28 cellular contexts compared by ENCODE assay signal in the genomic region with DNA sequence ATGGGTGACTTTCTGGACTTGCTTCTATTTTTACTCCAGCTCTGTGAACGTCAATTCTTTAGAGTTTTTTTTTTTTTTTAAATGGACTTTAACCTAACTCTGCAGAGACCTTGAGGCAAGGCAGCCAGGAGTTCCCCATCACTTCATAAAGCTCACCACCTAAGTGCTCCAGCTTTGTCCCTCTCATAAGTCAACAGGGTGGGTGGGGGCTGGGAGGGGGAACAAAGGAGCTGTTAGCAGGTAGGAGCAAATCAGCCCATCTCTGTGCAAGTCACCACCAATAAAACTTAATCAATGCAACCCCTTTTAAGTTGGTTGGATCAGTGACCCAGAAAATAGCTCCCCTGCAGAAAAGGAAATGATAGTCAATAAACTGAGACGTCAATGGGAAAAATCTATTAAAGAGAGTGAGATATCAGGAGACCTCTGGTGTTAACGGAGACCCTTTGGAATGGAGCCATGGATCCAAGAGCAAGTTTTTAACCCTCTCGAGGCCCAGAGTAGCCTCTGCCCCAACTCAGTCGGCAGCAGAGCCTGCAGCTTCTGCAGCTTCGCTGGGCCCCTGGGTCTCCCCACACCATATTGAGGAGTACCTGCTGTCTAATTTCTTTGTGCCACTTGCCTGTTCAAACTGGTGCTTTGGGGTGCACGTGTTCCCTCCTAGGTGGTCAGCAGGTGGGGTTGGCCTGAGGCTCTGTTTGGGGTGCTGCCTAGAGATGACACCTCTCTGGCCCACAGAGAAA. TPM values are rescaled to one million over a fixed set of nuclear protein-coding genes. Genes with fewer than 3 reads are reported as not detected.
"Had no signal": no experiment of that assay in that cellular context is flagged by ENCODE, and none has a peak within 500 bp of the region (broad histone marks: within the 10 kb centered on the region; RNA-seq: fewer than 3 reads in every experiment).

No MANE protein-coding gene starts in this region.

- H3K27me3 ChIP-seq: brain microvascular endothelial cell, heart right ventricle, sigmoid colon, upper lobe of right lung had no signal

- H3K9me3 Mint-ChIP-seq: activated B cell treated with CpG ODN at 0.5 μM for 24 hours; activated naive CD4-positive, alpha-beta T cell treated with anti-CD3 and anti-CD28 coated beads, Interleukin-2, amount 50 U/mL, for 72 hours; activated T-cell treated with anti-CD3 and anti-CD28 coated beads, Interleukin-2, amount 50 U/mL, for 24 hours; activated T-helper 17 cell treated with anti-CD3 and anti-CD28 coated beads, Interleukin-2, amount 50 U/mL, for 72 hours; dendritic cell treated with granulocyte-macrophage colony-stimulating factor and Interleukin-4, amounts not matched to agents 40 ng/mL and 50 ng/mL, for 4 days; mesothelial cell of epicardium; nephron had no signal

- H3K9me3 ChIP-seq: heart right ventricle, left lung, sigmoid colon, thoracic aorta, upper lobe of right lung had no signal

- H3K4me3 ChIP-seq: heart right ventricle, left lung, lung, sigmoid colon, thoracic aorta, upper lobe of right lung had no signal

- H3K36me3 Mint-ChIP-seq: activated naive CD4-positive, alpha-beta T cell treated with anti-CD3 and anti-CD28 coated beads, Interleukin-2, amount 50 U/mL, for 72 hours; mesothelial cell of epicardium had no signal

- H3K36me3 ChIP-seq: brain microvascular endothelial cell, heart right ventricle, left lung, sigmoid colon, thoracic aorta, upper lobe of right lung had no signal

- H3K4me3 Mint-ChIP-seq: activated B cell treated with CpG ODN at 0.5 μM for 24 hours; activated CD4-positive, alpha-beta T cell treated with anti-CD3 and anti-CD28 coated beads for 36 hours; activated T-cell treated with anti-CD3 and anti-CD28 coated beads, Interleukin-2, amount 50 U/mL, for 24 hours; activated T-helper 17 cell treated with anti-CD3 and anti-CD28 coated beads, Interleukin-2, amount 50 U/mL, for 72 hours; dendritic cell treated with granulocyte-macrophage colony-stimulating factor and Interleukin-4, amounts not matched to agents 40 ng/mL and 50 ng/mL, for 4 days; mesothelial cell of epicardium; nephron had no signal

- FAIRE-seq: keratinocyte had no signal

- ATAC-seq: activated CD4-positive, alpha-beta T cell treated with anti-CD3 and anti-CD28 coated beads for 36 hours; activated naive CD4-positive, alpha-beta T cell treated with anti-CD3 and anti-CD28 coated beads, Interleukin-2, amount 50 U/mL, for 72 hours; activated T-helper 17 cell treated with anti-CD3 and anti-CD28 coated beads, Interleukin-2, amount 50 U/mL, for 72 hours; left lung; upper lobe of right lung had no signal

- H3K27ac ChIP-seq: brain microvascular endothelial cell, heart right ventricle, left lung, sigmoid colon, thoracic aorta, upper lobe of right lung had no signal

- DNase-seq: activated B cell treated with CpG ODN at 0.5 μM for 24 hours; activated CD4-positive, alpha-beta T cell treated with anti-CD3 and anti-CD28 coated beads for 36 hours; activated CD4-positive, alpha-beta T cell treated with anti-CD3 and anti-CD28 coated beads, Interleukin-2, amount 50 U/mL, for 4 hours; activated CD8-positive, alpha-beta memory T cell treated with anti-CD3 and anti-CD28 coated beads for 24 hours; activated CD8-positive, alpha-beta memory T cell treated with anti-CD3 and anti-CD28 coated beads, Interleukin-2, amount 50 U/mL, for 4 hours; activated T-cell treated with anti-CD3 and anti-CD28 coated beads, Interleukin-2, amount 50 U/mL, for 24 hours; aorta; brain microvascular endothelial cell; caudate nucleus; effector CD8-positive, alpha-beta T cell; erythroblast; foreskin fibroblast; heart right ventricle; left lung; nucleus accumbens; sigmoid colon; stimulated activated CD4-positive, alpha-beta T cell treated with anti-CD3 and anti-CD28 coated beads, Interleukin-4, amount 100 ng/mL, for 1 hour; stimulated activated naive CD4-positive, alpha-beta T cell treated with Interleukin-2 at 50 U/mL for 16 hours; T-helper 9 cell; upper lobe of right lung had no signal

- H3K27ac Mint-ChIP-seq: activated B cell treated with CpG ODN at 0.5 μM for 24 hours; activated CD4-positive, alpha-beta T cell treated with anti-CD3 and anti-CD28 coated beads for 36 hours; activated naive CD4-positive, alpha-beta T cell treated with anti-CD3 and anti-CD28 coated beads, Interleukin-2, amount 50 U/mL, for 72 hours; activated T-cell treated with anti-CD3 and anti-CD28 coated beads, Interleukin-2, amount 50 U/mL, for 24 hours; activated T-helper 17 cell treated with anti-CD3 and anti-CD28 coated beads, Interleukin-2, amount 50 U/mL, for 72 hours; dendritic cell treated with granulocyte-macrophage colony-stimulating factor and Interleukin-4, amounts not matched to agents 40 ng/mL and 50 ng/mL, for 4 days; mesothelial cell of epicardium; nephron had no signal

RNA-seq across cellular contexts. Expression of a gene that starts 27.6 kb away (rescaled TPM):
- total RNA-seq: activated B cell treated with CpG ODN at 0.5 μM for 24 hours had no signal
